Comparison of ENCODE assay signal across 8 cellular contexts in the genomic region with DNA sequence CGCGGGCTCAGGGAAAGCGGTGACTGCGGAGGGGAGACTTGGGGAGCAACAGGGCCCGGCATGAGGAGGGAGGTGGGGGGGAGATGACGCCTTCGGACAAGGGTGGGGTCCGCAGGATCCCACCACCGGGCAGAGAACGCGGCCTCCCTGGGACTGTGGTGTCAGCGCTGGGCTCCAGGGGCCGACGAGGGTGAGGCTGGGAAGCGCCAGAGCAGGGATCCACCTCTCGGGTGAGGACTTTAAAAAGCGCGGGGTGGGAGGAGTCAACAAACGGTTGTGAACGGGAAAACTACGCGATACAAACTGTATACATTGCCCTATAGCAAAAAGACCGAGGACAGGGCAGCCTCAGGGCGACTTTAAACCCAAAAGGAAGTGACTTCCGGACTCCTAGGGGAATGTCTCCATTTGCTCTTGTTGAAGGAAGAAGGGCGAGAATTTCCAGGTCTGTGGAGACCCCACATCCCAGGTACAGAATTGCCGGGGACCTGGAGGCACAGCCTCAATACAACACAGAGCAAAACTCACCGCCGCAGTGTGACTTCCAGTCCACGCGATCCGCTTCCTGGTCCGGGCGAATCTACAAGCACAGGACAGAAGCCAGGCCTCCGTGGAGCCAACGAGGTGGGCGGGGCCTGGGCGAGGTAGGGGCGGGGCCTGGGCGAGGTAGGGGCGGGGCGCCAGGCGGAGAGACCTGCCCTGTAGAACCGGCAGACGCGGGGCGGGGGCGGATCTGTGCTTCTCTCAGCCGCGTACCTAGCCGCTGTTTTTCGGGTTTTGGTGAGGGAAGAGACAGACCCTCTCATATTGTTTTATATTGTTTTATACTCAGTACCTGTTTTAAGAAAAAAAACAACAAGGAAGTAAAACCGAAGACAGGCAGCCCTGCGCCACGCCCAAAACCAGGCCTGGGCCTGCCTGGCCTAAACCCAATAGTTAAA. TPM values are rescaled to one million over a fixed set of nuclear protein-coding genes. Genes with fewer than 3 reads are reported as not detected.
DNase-seq lines count a peak whose midpoint lies in the region; ATAC-seq and TF ChIP-seq lines count a peak whose summit lies in the region.

ZNF888 (minus strand) TSS at position 588 of the 941 bp plus-strand sequence. CDS start 5,555 bp downstream, outside the sequence.

- H3K9me3 Mint-ChIP-seq in CD8-positive, alpha-beta memory T cell, result peaks cover 0 to 7% (median 0%) of the 10 kb centered on the region in 5 donors
- peaks cover 0 to 18% (median 2%) of the 10 kb centered on the region in 9 donors for H3K9me3 Mint-ChIP-seq in naive thymus-derived CD8-positive, alpha-beta T cell
- no peaks in the 10 kb centered on the region for H3K9me3 Mint-ChIP-seq in stimulated activated memory B cell treated with anti-CD40 and anti-IgM and Interleukin-4, amounts not matched to agents 10 μg/mL and 1 μg/mL and 100 μg/mL, for 72 hours

- TF ChIP-seq CTCF in Panc1 (IDR thresholded peaks at IDR 0.05), result no peak

- no peaks in the 10 kb centered on the region for H3K27me3 ChIP-seq in CD8-positive, alpha-beta memory T cell (ENCODE audit: insufficient read depth, low read length, poor library complexity, severe bottlenecking)
- H3K27me3 ChIP-seq in Panc1 (ENCODE audit: control insufficient read depth, insufficient read depth, low read length), result no peaks in the 10 kb centered on the region

- POLR2A ChIA-PET in CD8-positive, alpha-beta memory T cell (lab: Charles Lee), result no interaction called here
- POLR2A ChIA-PET in Panc1 (lab: Charles Lee), result no interaction called here
- POLR2A ChIA-PET in naive thymus-derived CD8-positive, alpha-beta T cell (lab: Charles Lee), result interaction anchor here (1.2 to 1.6 kb wide), 2 partner anchors 40 to 443 kb away, joined by 3 to 5 read pairs; partner anchors contain the start of gene ZNF816

- in situ Hi-C loops in Panc1 (cut with HindIII; ENCODE audit: low pct_unique_long_range_greater_than_20kb, low sequenced_read_pairs), result no loop called here

- DNase-seq in CD8-positive, alpha-beta memory T cell, result peak; percentile 77 to 92 (median 81)
- DNase-seq in HT-29 (ENCODE audit: low spot score), result peak; percentile 98
- peak; percentile 33 for DNase-seq in Panc1 (ENCODE audit: low read depth, low spot score)
- DNase-seq in activated T-helper 1 cell treated with anti-CD3 and anti-CD28 coated beads, Interleukin-2, amount 50 U/mL, for 16 hours (ENCODE audit: low read depth in 1 of 2, low spot score in 1 of 2), result peak; percentile 68 to 76
- DNase-seq in fibroblast of gingiva (ENCODE audit: low read depth), result peak; percentile 73
- peak; percentile 70 to 93 (median 80) for DNase-seq in naive thymus-derived CD8-positive, alpha-beta T cell

- ATAC-seq in GM19467 (IDR thresholded peaks at IDR 0.05; ENCODE audit: unreplicated experiment) (peak; percentile 84), Panc1 (peak; percentile 99)
- ATAC-seq in naive thymus-derived CD8-positive, alpha-beta T cell, result peak; percentile 99
- ATAC-seq in stimulated activated memory B cell treated with anti-CD40 and anti-IgM and Interleukin-4, amounts not matched to agents 10 μg/mL and 1 μg/mL and 100 μg/mL, for 72 hours, result peak; percentile 100

- H3K4me1 Mint-ChIP-seq in CD8-positive, alpha-beta memory T cell, result peaks cover 30 to 34% (median 32%) of the 10 kb centered on the region in 3 donors
- H3K4me1 Mint-ChIP-seq in naive thymus-derived CD8-positive, alpha-beta T cell, result peaks cover 13 to 33% (median 22%) of the 10 kb centered on the region in 4 donors
- H3K4me1 Mint-ChIP-seq in stimulated activated memory B cell treated with anti-CD40 and anti-IgM and Interleukin-4, amounts not matched to agents 10 μg/mL and 1 μg/mL and 100 μg/mL, for 72 hours, result peaks cover 29% of the 10 kb centered on the region

- intact Hi-C loops in Panc1 (cut with micrococcal nuclease; ENCODE audit: unreplicated experiment), result no loop called here

- H3K27ac Mint-ChIP-seq in CD8-positive, alpha-beta memory T cell, result peak within 1 kb of the TSS; percentile 53 to 96 (median 92)
- H3K27ac Mint-ChIP-seq in naive thymus-derived CD8-positive, alpha-beta T cell, result peak within 1 kb of the TSS; percentile 70 to 94 (median 92)
- peak within 1 kb of the TSS; percentile 92 for H3K27ac Mint-ChIP-seq in stimulated activated memory B cell treated with anti-CD40 and anti-IgM and Interleukin-4, amounts not matched to agents 10 μg/mL and 1 μg/mL and 100 μg/mL, for 72 hours

- peak within 1 kb of the TSS; percentile 92 to 96 (median 94) for H3K4me3 Mint-ChIP-seq in CD8-positive, alpha-beta memory T cell
- peak within 1 kb of the TSS; percentile 83 to 96 (median 92) for H3K4me3 Mint-ChIP-seq in naive thymus-derived CD8-positive, alpha-beta T cell
- H3K4me3 Mint-ChIP-seq in stimulated activated memory B cell treated with anti-CD40 and anti-IgM and Interleukin-4, amounts not matched to agents 10 μg/mL and 1 μg/mL and 100 μg/mL, for 72 hours, result peak within 1 kb of the TSS; percentile 92

- peaks cover 0 to 2% of the 10 kb centered on the region in 2 donors for H3K27me3 Mint-ChIP-seq in CD8-positive, alpha-beta memory T cell
- peaks cover 0 to 3% (median 0%) of the 10 kb centered on the region in 5 donors for H3K27me3 Mint-ChIP-seq in naive thymus-derived CD8-positive, alpha-beta T cell
- H3K27me3 Mint-ChIP-seq in stimulated activated memory B cell treated with anti-CD40 and anti-IgM and Interleukin-4, amounts not matched to agents 10 μg/mL and 1 μg/mL and 100 μg/mL, for 72 hours, result no peaks in the 10 kb centered on the region

- no peaks in the 10 kb centered on the region for H3K36me3 ChIP-seq in CD8-positive, alpha-beta memory T cell (ENCODE audit: insufficient read depth, low read length)
- no peaks in the 10 kb centered on the region for H3K36me3 ChIP-seq in Panc1 (ENCODE audit: control insufficient read depth, insufficient read depth, low read length)

- peak within 1 kb of the TSS; percentile 89 for H3K27ac ChIP-seq in CD8-positive, alpha-beta memory T cell (ENCODE audit: low read depth, low read length)
- H3K27ac ChIP-seq in Panc1 (ENCODE audit: low read length), result peak within 1 kb of the TSS; percentile 95

- no peaks in the 10 kb centered on the region for H3K9me3 ChIP-seq in CD8-positive, alpha-beta memory T cell (ENCODE audit: low read length)
- H3K9me3 ChIP-seq in Panc1 (ENCODE audit: control insufficient read depth, insufficient read depth, low read depth, low read length), result no peaks in the 10 kb centered on the region

- H3K4me3 ChIP-seq in CD8-positive, alpha-beta memory T cell (ENCODE audit: low read length), result peak within 1 kb of the TSS; percentile 90
- H3K4me3 ChIP-seq in Panc1 (ENCODE audit: low read depth in 2 of 2, low read length in 2 of 2), result peak within 1 kb of the TSS; percentile 77 to 91

- peaks cover 13% of the 10 kb centered on the region for H3K4me1 ChIP-seq in CD8-positive, alpha-beta memory T cell (ENCODE audit: insufficient read depth, low read length)
- peaks cover 5% of the 10 kb centered on the region; the same call in 1 of the 2 replicates for H3K4me1 ChIP-seq in Panc1 (ENCODE audit: control insufficient read depth, insufficient read depth, low read length)

- TSS peak; percentile 87 for BruUV-seq in Panc1 (replicated peaks; lab: Mats Ljungman, UMichigan)

- CTCF ChIA-PET in CD8-positive, alpha-beta memory T cell (lab: Charles Lee), result no interaction called here
- CTCF ChIA-PET in Panc1 (lab: Charles Lee), result no interaction called here

- peaks cover 5 to 19% (median 6%) of the 10 kb centered on the region in 3 donors for H3K36me3 Mint-ChIP-seq in CD8-positive, alpha-beta memory T cell
- peaks cover 0 to 25% (median 6%) of the 10 kb centered on the region in 3 donors for H3K36me3 Mint-ChIP-seq in naive thymus-derived CD8-positive, alpha-beta T cell
- H3K36me3 Mint-ChIP-seq in stimulated activated memory B cell treated with anti-CD40 and anti-IgM and Interleukin-4, amounts not matched to agents 10 μg/mL and 1 μg/mL and 100 μg/mL, for 72 hours, result peaks cover 2% of the 10 kb centered on the region

RNA-seq across cellular contexts. Expression of gene ZNF888, which starts in this region (rescaled TPM):
- total RNA-seq in CD8-positive, alpha-beta memory T cell, result 1 to 10 TPM; 3.9 to 4.4 TPM
- 2.5 TPM for polyA plus RNA-seq in CD8-positive, alpha-beta memory T cell
- total RNA-seq in HT-29 (2014; rRNA removed; shearing (Covaris generic)), result 8.2 and 10.0 TPM in 2 replicates
- 7.4 TPM for total RNA-seq in Panc1 (2021; ENCODE audit: unreplicated experiment)
- polyA plus RNA-seq in Panc1 (2012; ENCODE audit: insufficient read length), result 2.3 TPM
- total RNA-seq in naive thymus-derived CD8-positive, alpha-beta T cell, result 10 to 100 TPM in 1 of 2 experiments, 1 to 10 TPM in 1; 9.5 to 10.5 TPM
- polyA plus RNA-seq in naive thymus-derived CD8-positive, alpha-beta T cell, result 1 to 10 TPM in 2 of 3 donors, under 1 TPM in 1; 0.85 to 2.4 (median 1.7) TPM

Comparison
In these comparisons a context has a peak if more than half of its experiments do, and no peak if none do; other contexts are left out.
1. Peak in every context shown above with its lines: DNase-seq, ATAC-seq, H3K4me3 ChIP-seq and H3K27ac ChIP-seq.
2. DNase-seq: peak in every context shown above with its lines; median percentile 98 in HT-29; 81 in CD8-positive, alpha-beta memory T cell; 80 in naive thymus-derived CD8-positive, alpha-beta T cell; 73 in fibroblast of gingiva; 72 in activated T-helper 1 cell treated with anti-CD3 and anti-CD28 coated beads, Interleukin-2, amount 50 U/mL, for 16 hours; 33 in Panc1.